Comparison of ENCODE assay signal across 1 cellular context in genomic region chr17:76385892-76386786, GRCh38.
A peak's percentile ranks its signal among the peaks of the same experiment; 100 is the strongest.
TF ChIP-seq lines count a peak whose summit lies in the region.

No MANE protein-coding gene starts in this region.

TF ChIP-seq in HCT116, 20 proteins besides CTCF, POLR2A, EP300 and RAD21 (continued from another document):
- TF ChIP-seq ZBTB33 (IDR thresholded peaks at IDR 0.05; ENCODE audit: extremely low read depth, insufficient replicate concordance, low read length) (no peak), MAX (IDR thresholded peaks at IDR 0.05) (peak; percentile 83)
